ENCODE assay signal across 10 cellular contexts in the genomic region with DNA sequence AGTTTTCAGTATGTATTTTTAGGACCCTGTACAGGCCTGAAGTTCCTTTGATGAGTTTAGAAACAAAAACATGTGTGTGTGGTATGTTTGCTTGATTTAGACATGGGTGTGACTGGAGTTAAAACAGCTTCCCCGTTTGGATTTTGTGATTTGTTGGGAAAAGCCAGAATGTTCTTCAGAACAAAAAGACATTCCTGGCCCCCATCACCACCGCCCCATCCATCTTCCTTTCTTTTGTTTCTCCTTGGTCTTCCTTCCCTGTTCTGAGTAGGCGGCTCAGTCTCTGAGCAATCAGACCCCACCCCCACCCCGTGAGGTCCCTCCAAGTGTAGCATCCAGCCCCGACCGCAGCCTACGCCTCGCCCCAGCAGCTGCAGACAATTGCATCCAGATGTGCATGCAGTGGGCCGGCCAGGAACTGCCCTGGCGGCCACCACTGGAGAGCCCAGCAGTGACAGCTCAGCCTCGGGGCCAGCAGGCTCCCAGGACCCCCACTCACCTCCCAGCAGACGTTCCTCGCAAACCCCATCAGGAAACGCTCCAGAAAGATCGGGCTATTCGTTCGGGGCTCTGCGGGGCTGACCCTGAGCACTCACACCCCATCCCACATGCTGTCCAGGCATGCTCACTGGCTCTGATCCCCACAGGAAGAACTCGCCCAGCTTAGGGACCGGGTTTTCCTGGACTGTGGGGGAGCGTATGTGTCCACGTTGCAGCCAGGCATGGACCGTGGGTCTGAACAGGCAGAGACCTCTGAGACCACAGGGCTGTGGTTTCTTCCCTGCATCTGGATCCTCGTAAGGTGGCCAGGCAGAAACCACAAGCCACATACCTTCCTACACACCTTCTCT.
DNase-seq lines count a peak whose midpoint lies in the region; ATAC-seq and TF ChIP-seq lines count a peak whose summit lies in the region.
"Had no signal": no experiment of that assay in that cellular context is flagged by ENCODE, and none has a peak within 500 bp of the region (broad histone marks: within the 10 kb centered on the region; RNA-seq: fewer than 3 reads in every experiment).

No MANE protein-coding gene starts in this region.

- H3K4me3 Mint-ChIP-seq in neural crest cell: peak overlapping the region; percentile 32
- H3K4me3 Mint-ChIP-seq: activated T-cell treated with anti-CD3 and anti-CD28 coated beads, Interleukin-2, amount 50 U/mL, for 4 hours had no signal

- peaks cover 35% of the 10 kb centered on the region for H3K27me3 Mint-ChIP-seq in neural crest cell (ENCODE audit: low read depth)

- ATAC-seq in Right ventricle myocardium inferior (peak; percentile 79), GM21390 (IDR thresholded peaks at IDR 0.05; ENCODE audit: unreplicated experiment) (no peak)
- ATAC-seq: activated T-cell treated with anti-CD3 and anti-CD28 coated beads, Interleukin-2, amount 50 U/mL, for 4 hours had no signal

- peaks cover 15% of the 10 kb centered on the region for H3K4me1 Mint-ChIP-seq in neural crest cell

- intact Hi-C loops in Right ventricle myocardium inferior (cut with DNase I) (no loop called here), cardiac septum (cut with DNase I) (loop anchor here (5.0 to 10.0 kb wide), 2 partner anchors 232 to 1144 kb away; partner anchors contain the start of gene CDH11)

- TF ChIP-seq CTCF in fibroblast of pulmonary artery (IDR thresholded peaks at IDR 0.05; ENCODE audit: low read length, missing control alignments): no peak
- TF ChIP-seq CTCF in neural crest cell (conservative IDR thresholded peaks at IDR 0.05): no peak

- H3K36me3 Mint-ChIP-seq in neural crest cell (ENCODE audit: low read depth): no peaks in the 10 kb centered on the region

- no peak overlapping the region for H3K27ac Mint-ChIP-seq in neural crest cell (ENCODE audit: unreplicated experiment)

- DNase-seq in Right ventricle myocardium inferior (ENCODE audit: missing footprints) (peak; percentile 76), cardiac septum (ENCODE audit: low spot score) (no peak), fibroblast of pulmonary artery (ENCODE audit: low read depth) (peak; percentile 76), neural crest cell (ENCODE audit: low read depth, low spot score) (no peak), NCI-H146 treated with DMSO at 0.1 percent for 48 hours (lab: John Stamatoyannopoulos, UW; ENCODE audit: unreplicated experiment) (no peak), NCI-H1694 treated with DMSO at 0.1 percent for 48 hours (lab: John Stamatoyannopoulos, UW) (no peak), MV-4-11 (lab: John Stamatoyannopoulos, UW) (no peak)
- DNase-seq: activated T-cell treated with anti-CD3 and anti-CD28 coated beads, Interleukin-2, amount 50 U/mL, for 4 hours; NCI-H2171 treated with DMSO at 0.1 percent for 48 hours had no signal

- H3K4me3 ChIP-seq in fibroblast of pulmonary artery (replicated peaks; ENCODE audit: low read depth, low read length): no peak overlapping the region

- no peaks in the 10 kb centered on the region for H3K9me3 Mint-ChIP-seq in neural crest cell
- H3K9me3 Mint-ChIP-seq: activated T-cell treated with anti-CD3 and anti-CD28 coated beads, Interleukin-2, amount 50 U/mL, for 4 hours had no signal

Comparison
In these comparisons a context has a peak if more than half of its experiments do, and no peak if none do; other contexts are left out.
1. DNase-seq: peak in Right ventricle myocardium inferior (single experiment) and fibroblast of pulmonary artery (single experiment); none in cardiac septum (single experiment), neural crest cell (single experiment), NCI-H146 treated with DMSO at 0.1 percent for 48 hours (single experiment), NCI-H1694 treated with DMSO at 0.1 percent for 48 hours (single experiment) and MV-4-11 (single experiment).